8 cellular contexts compared by ENCODE assay signal in the genomic region with DNA sequence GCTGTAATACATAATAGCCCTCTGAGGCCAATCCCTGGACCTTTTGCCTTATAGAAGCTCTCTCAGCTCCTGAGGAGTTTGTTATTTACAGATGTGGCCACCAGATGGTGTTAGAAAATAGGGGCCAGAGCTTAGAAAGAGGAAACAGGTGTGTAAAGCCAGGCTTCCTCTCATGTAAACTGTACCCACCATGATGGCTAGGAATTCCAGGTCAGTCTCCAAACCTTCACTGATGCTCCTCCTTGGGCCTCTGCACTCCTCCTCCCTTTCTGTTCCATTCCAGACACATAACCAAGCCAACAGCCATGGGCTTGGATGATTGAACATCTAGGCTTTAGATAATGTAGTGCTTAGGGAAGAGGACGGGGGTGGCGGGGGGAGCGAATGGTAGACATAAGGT. TPM values are rescaled to one million over a fixed set of nuclear protein-coding genes. Genes with fewer than 3 reads are reported as not detected.
A peak's percentile ranks its signal among the peaks of the same experiment; 100 is the strongest.
DNase-seq lines count a peak whose midpoint lies in the region; ATAC-seq and TF ChIP-seq lines count a peak whose summit lies in the region.

No MANE protein-coding gene starts in this region.

- no peaks in the 10 kb centered on the region for H3K9me2 ChIP-seq in SU-DHL-6 (replicated peaks; ENCODE audit: insufficient read depth, low read length)

- no peak overlapping the region for H3K9ac ChIP-seq in SU-DHL-6 (ENCODE audit: low read length)

- H3F3A ChIP-seq in SU-DHL-6 (ENCODE audit: insufficient read depth), result no peaks in the 10 kb centered on the region

- H3K27ac ChIP-seq in SU-DHL-6 (ENCODE audit: low read depth, low read length) (no peak overlapping the region), osteoblast (ENCODE audit: low read depth, low read length) (no peak overlapping the region)

- H3K36me3 ChIP-seq in SU-DHL-6 (ENCODE audit: low read length) (no peaks in the 10 kb centered on the region), osteoblast (ENCODE audit: insufficient read depth, low read length) (peaks cover 13% of the 10 kb centered on the region)

- peak; percentile 51 for ATAC-seq in HG02623 (IDR thresholded peaks at IDR 0.05; ENCODE audit: unreplicated experiment)

- H3K4me3 ChIP-seq in SU-DHL-6 (ENCODE audit: insufficient read depth, low read length, poor library complexity, severe bottlenecking), result no peak overlapping the region
- H3K4me3 ChIP-seq in fibroblast of pulmonary artery (replicated peaks; ENCODE audit: low read depth, low read length), result no peak overlapping the region
- H3K4me3 ChIP-seq in osteoblast (ENCODE audit: insufficient read depth, low read length), result no peak overlapping the region

- H3K4me1 ChIP-seq in osteoblast (ENCODE audit: insufficient read depth, low read length), result peaks cover 12% of the 10 kb centered on the region

- TF ChIP-seq CTCF in SU-DHL-6 (IDR thresholded peaks at IDR 0.05; ENCODE audit: insufficient read depth, low read length, poor library complexity, severe bottlenecking) (peak; percentile 30), fibroblast of pulmonary artery (IDR thresholded peaks at IDR 0.05; ENCODE audit: low read length, missing control alignments) (peak; percentile 65), osteoblast (IDR thresholded peaks at IDR 0.05; ENCODE audit: extremely low read depth, low read depth, low read length) (peak; percentile 54)

- H2AFZ ChIP-seq in SU-DHL-6 (ENCODE audit: low read depth, low read length, severe bottlenecking) (no peak overlapping the region), osteoblast (ENCODE audit: low read length) (no peak overlapping the region)

- no peaks in the 10 kb centered on the region for H4K20me1 ChIP-seq in SU-DHL-6 (ENCODE audit: low read depth, low read length)
- no peaks in the 10 kb centered on the region for H4K20me1 ChIP-seq in osteoblast (ENCODE audit: insufficient read depth, low read length)

- H3K4me2 ChIP-seq in SU-DHL-6 (ENCODE audit: low read depth, low read length, poor library complexity, severe bottlenecking), result no peak overlapping the region
- no peak overlapping the region for H3K4me2 ChIP-seq in osteoblast (ENCODE audit: insufficient read depth, low read length)

- no peaks in the 10 kb centered on the region for H3K27me3 ChIP-seq in SU-DHL-6 (ENCODE audit: low read length)
- no peaks in the 10 kb centered on the region for H3K27me3 ChIP-seq in osteoblast (ENCODE audit: insufficient read depth, low read length)

- DNase-seq in DMS 273 (lab: John Stamatoyannopoulos, UW; ENCODE audit: unreplicated experiment), result peak; percentile 74
- DNase-seq in DMS 273 treated with DMSO at 0.1 percent for 48 hours (lab: John Stamatoyannopoulos, UW), result no peak
- peak; percentile 66 for DNase-seq in NCI-H146 treated with DMSO at 0.1 percent for 48 hours (lab: John Stamatoyannopoulos, UW; ENCODE audit: unreplicated experiment)
- peak; percentile 75 for DNase-seq in fibroblast of pulmonary artery (ENCODE audit: low read depth)
- no peak for DNase-seq in osteoblast (ENCODE audit: insufficient read length, low spot score, missing footprints)
- no peak for DNase-seq in middle frontal gyrus (ENCODE audit: extremely low spot score, low spot score)

- H3K9me3 ChIP-seq in SU-DHL-6 (ENCODE audit: insufficient read depth, low read length) (no peaks in the 10 kb centered on the region), osteoblast (ENCODE audit: low read depth, low read length) (no peaks in the 10 kb centered on the region)

- H3K79me2 ChIP-seq in SU-DHL-6 (ENCODE audit: insufficient read depth, low read length) (no peaks in the 10 kb centered on the region), osteoblast (ENCODE audit: insufficient read depth, low read length) (no peaks in the 10 kb centered on the region)

RNA-seq across cellular contexts. Expression of gene USP35, which starts 39.7 kb away (rescaled TPM):
- 21.4 and 26.2 TPM in 2 replicates for total RNA-seq in osteoblast

RNA-seq across cellular contexts. Expression of gene KCTD21, which starts 40.0 kb away (rescaled TPM):
- 14.5 and 15.0 TPM in 2 replicates for total RNA-seq in osteoblast

Comparison
In these comparisons a context has a peak if more than half of its experiments do, and no peak if none do; other contexts are left out.
1. DNase-seq: peak in DMS 273 (single experiment), NCI-H146 treated with DMSO at 0.1 percent for 48 hours (single experiment) and fibroblast of pulmonary artery (single experiment); none in DMS 273 treated with DMSO at 0.1 percent for 48 hours (single experiment), osteoblast (single experiment) and middle frontal gyrus (single experiment).
2. Peak in every context shown above with its lines, with median percentiles within 50 percentile points of each other: CTCF ChIP-seq.